In the genomic region with DNA sequence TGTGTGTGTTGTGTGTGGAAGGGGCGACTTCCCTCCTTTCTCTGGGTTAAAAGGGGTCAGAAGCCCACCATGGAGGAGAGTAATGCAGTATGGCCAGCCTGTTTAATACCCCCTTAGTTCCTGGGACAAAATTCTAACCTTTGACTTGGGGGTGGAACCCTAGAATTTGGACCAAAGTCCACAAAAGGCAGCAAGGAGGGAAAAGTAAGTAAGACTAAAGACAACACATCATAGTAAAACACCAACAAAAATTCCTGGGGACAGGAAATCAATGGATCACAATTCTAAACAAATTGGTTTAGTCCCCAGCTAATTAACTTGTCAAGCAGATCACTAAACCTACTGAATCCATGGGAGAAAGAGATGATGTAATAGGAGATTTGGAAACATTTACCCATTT, we compare ENCODE assay signal across 20 cellular contexts. TPM values are rescaled to one million over a fixed set of nuclear protein-coding genes. Genes with fewer than 3 reads are reported as not detected.
DNase-seq lines count a peak whose midpoint lies in the region; ATAC-seq and TF ChIP-seq lines count a peak whose summit lies in the region.
"Had no signal": no experiment of that assay in that cellular context is flagged by ENCODE, and none has a peak within 500 bp of the region (broad histone marks: within the 10 kb centered on the region; RNA-seq: fewer than 3 reads in every experiment).

No MANE protein-coding gene starts in this region.

- H3K14ac ChIP-seq in neuronal stem cell (ENCODE audit: low read length) = no peak overlapping the region

- ATAC-seq in GM18505 (IDR thresholded peaks at IDR 0.05; ENCODE audit: unreplicated experiment) = no peak

- no peak overlapping the region for H3K18ac ChIP-seq in neuronal stem cell (ENCODE audit: low read length)

- H3K4me1 ChIP-seq in ectodermal cell (ENCODE audit: control insufficient read depth, insufficient read depth, low read length) (peaks cover 12% of the 10 kb centered on the region), neuronal stem cell (ENCODE audit: control insufficient read depth in 2 of 2, insufficient read depth in 1 of 2, low read depth in 1 of 2, low read length in 2 of 2) (peaks cover 9 to 12% of the 10 kb centered on the region in 2 donors)

- H3K79me1 ChIP-seq in neuronal stem cell (ENCODE audit: low read depth, low read length) = no peaks in the 10 kb centered on the region

- H4K8ac ChIP-seq in neuronal stem cell (ENCODE audit: low read depth, low read length) = no peak overlapping the region

- H3K9ac ChIP-seq in neuronal stem cell (ENCODE audit: low read depth, low read length, poor library complexity) = no peak overlapping the region
- H3K9ac ChIP-seq: SK-N-SH had no signal

- H3K27ac ChIP-seq in ectodermal cell (ENCODE audit: insufficient read depth, low read depth, low read length, poor library complexity, severe bottlenecking) = peak overlapping the region; percentile 36
- H3K27ac ChIP-seq in neuronal stem cell (replicated peaks; ENCODE audit: low read length) = no peak overlapping the region
- H3K27ac ChIP-seq: 22Rv1 had no signal

- H3K27ac Mint-ChIP-seq in type B pancreatic cell = peak overlapping the region; percentile 71
- H3K27ac Mint-ChIP-seq: B cell had no signal

- H3K4me3 ChIP-seq in ectodermal cell (ENCODE audit: insufficient read depth, low read depth, low read length) = no peak overlapping the region
- no peak overlapping the region for H3K4me3 ChIP-seq in neuronal stem cell (ENCODE audit: low read length in 2 of 2)

- H3K4me3 Mint-ChIP-seq in type B pancreatic cell = peak overlapping the region; percentile 96
- H3K4me3 Mint-ChIP-seq: B cell; CD4-positive, alpha-beta memory T cell had no signal

- H2AFZ ChIP-seq in neuronal stem cell (ENCODE audit: low read length) = no peak overlapping the region

- 80% methylated on average over 1 of the region's 1 CpG; no CpG with 5 or more reads in 1 of the 2 experiments for WGBS in ectodermal cell, 2 experiments
- no CpG with 5 or more reads among the region's 1 CpG for whole genome bisulfite sequencing in neuronal stem cell (ENCODE audit: extremely low coverage in 2 of 2, insufficient read length in 2 of 2, insufficient replicate concordance in 1 of 2), 2 donors

- H3K36me3 ChIP-seq in ectodermal cell (ENCODE audit: control insufficient read depth, insufficient read depth, low read length) (no peaks in the 10 kb centered on the region), neuronal stem cell (replicated peaks in 1 of 2; ENCODE audit: control insufficient read depth in 2 of 2, insufficient read depth in 2 of 2, low read length in 2 of 2) (no peaks in the 10 kb centered on the region)

- peaks cover 63% of the 10 kb centered on the region for H3K4me1 Mint-ChIP-seq in type B pancreatic cell (ENCODE audit: unreplicated experiment)

- no peak overlapping the region for H2BK5ac ChIP-seq in neuronal stem cell (ENCODE audit: low read length)

- H4K91ac ChIP-seq in neuronal stem cell (ENCODE audit: low read depth, low read length, poor library complexity) = no peak overlapping the region

- no peak overlapping the region for H2AK5ac ChIP-seq in neuronal stem cell (ENCODE audit: low read depth, low read length)

- H3K4ac ChIP-seq in neuronal stem cell (ENCODE audit: low read length) = no peak overlapping the region

- H3K27me3 Mint-ChIP-seq in type B pancreatic cell = no peaks in the 10 kb centered on the region
- H3K27me3 Mint-ChIP-seq: B cell; CD4-positive, alpha-beta memory T cell had no signal

- DNase-seq in NCI-H82 (lab: John Stamatoyannopoulos, UW) (peak; percentile 24), NCI-H82 treated with DMSO at 0.1 percent for 48 hours (lab: John Stamatoyannopoulos, UW; ENCODE audit: unreplicated experiment) (no peak), neuronal stem cell (ENCODE audit: low spot score) (peak; percentile 37), type B pancreatic cell (ENCODE audit: extremely low spot score, unreplicated experiment) (no peak), NCI-H2171 treated with DMSO at 0.1 percent for 48 hours (lab: John Stamatoyannopoulos, UW) (no peak), GF-D8 (lab: John Stamatoyannopoulos, UW) (no peak)
- DNase-seq: CD4-positive, alpha-beta memory T cell; GDM1; KBM-7; NCI-H1417 treated with DMSO at 0.1 percent for 48 hours; NCI-H2029; NCI-H2171; NCI-H446 treated with DMSO at 0.1 percent for 48 hours; NCI-H774; Right ventricle myocardium superior; SK-N-SH had no signal

- H3K27me3 ChIP-seq in ectodermal cell (ENCODE audit: control insufficient read depth, insufficient read depth, low read length, poor library complexity, severe bottlenecking) = peaks cover 15% of the 10 kb centered on the region
- H3K27me3 ChIP-seq in neuronal stem cell (ENCODE audit: control insufficient read depth in 3 of 3, insufficient read depth in 3 of 3, low read depth in 1 of 3, low read length in 3 of 3) = peaks cover 0 to 7% (median 0%) of the 10 kb centered on the region in 3 experiments

- H2BK12ac ChIP-seq in neuronal stem cell (ENCODE audit: low read length) = no peak overlapping the region

- H3K9me3 Mint-ChIP-seq in type B pancreatic cell = peaks cover 3% of the 10 kb centered on the region

- TF ChIP-seq CTCF in type B pancreatic cell (conservative IDR thresholded peaks at IDR 0.05) = no peak

- no peak for TF ChIP-seq POLR2A in GM18505 (IDR thresholded peaks at IDR 0.05; ENCODE audit: borderline replicate concordance, extremely low read depth, insufficient read depth, insufficient read length)

- H3K23ac ChIP-seq in neuronal stem cell (ENCODE audit: low read depth, low read length, poor library complexity) = no peak overlapping the region

- H3K4me2 ChIP-seq in neuronal stem cell (ENCODE audit: insufficient read depth, low read length, poor library complexity, severe bottlenecking) = no peak overlapping the region
- H3K4me2 ChIP-seq: SK-N-SH had no signal

- H2BK15ac ChIP-seq in neuronal stem cell (ENCODE audit: low read length) = no peak overlapping the region

- peaks cover 11% of the 10 kb centered on the region for H3K36me3 Mint-ChIP-seq in type B pancreatic cell

- H2BK120ac ChIP-seq in neuronal stem cell (ENCODE audit: low read depth, low read length) = no peak overlapping the region

- H3K9me3 ChIP-seq in ectodermal cell (ENCODE audit: control insufficient read depth, low read length) (no peaks in the 10 kb centered on the region), neuronal stem cell (replicated peaks in 1 of 2; ENCODE audit: control insufficient read depth in 2 of 2, insufficient read depth in 1 of 2, low read depth in 1 of 2, low read length in 2 of 2) (no peaks in the 10 kb centered on the region)
- H3K9me3 ChIP-seq: SK-N-SH had no signal

RNA-seq across cellular contexts. Expression of gene AMOT, which starts 3.1 kb away (rescaled TPM):
- polyA plus RNA-seq in ectodermal cell (2013, experiment 1 of 4) = 14.9 TPM
- 15.2 TPM for polyA plus RNA-seq in ectodermal cell (2013, experiment 2 of 4)
- 15.7 TPM for polyA plus RNA-seq in ectodermal cell (2013, experiment 3 of 4)
- 20.5 TPM for polyA plus RNA-seq in ectodermal cell (2013, experiment 4 of 4)
- 3.0 TPM for polyA plus RNA-seq in neuronal stem cell (2013, experiment 1 of 2)
- 3.3 TPM for polyA plus RNA-seq in neuronal stem cell (2013, experiment 2 of 2)
- 235 and 507 TPM in 2 replicates for total RNA-seq in type B pancreatic cell (ENCODE audit: low replicate concordance)

Comparison
In these comparisons a context has a peak if more than half of its experiments do, and no peak if none do; other contexts are left out.
1. DNase-seq: peak in NCI-H82 (single experiment) and neuronal stem cell (single experiment); none in NCI-H82 treated with DMSO at 0.1 percent for 48 hours (single experiment), type B pancreatic cell (single experiment), NCI-H2171 treated with DMSO at 0.1 percent for 48 hours (single experiment) and GF-D8 (single experiment).